15 cellular contexts compared by ENCODE assay signal in genomic region chr13:29763426-29764180, GRCh38.
DNase-seq lines count a peak whose midpoint lies in the region; ATAC-seq lines count a peak whose summit lies in the region.
"Had no signal": no experiment of that assay in that cellular context is flagged by ENCODE, and none has a peak within 500 bp of the region (broad histone marks: within the 10 kb centered on the region; RNA-seq: fewer than 3 reads in every experiment).

No MANE protein-coding gene starts in this region.

- peak overlapping the region; percentile 59 for H3K27ac Mint-ChIP-seq in activated CD8-positive, alpha-beta memory T cell treated with anti-CD3 and anti-CD28 coated beads, Interleukin-2, amount 10 ng/mL, durations not matched to agents 7 days and 5 days
- peak overlapping the region; percentile 70 to 72 for H3K27ac Mint-ChIP-seq in effector memory CD8-positive, alpha-beta T cell

- peaks cover 10% of the 10 kb centered on the region for H3K36me3 Mint-ChIP-seq in activated CD8-positive, alpha-beta memory T cell treated with anti-CD3 and anti-CD28 coated beads, Interleukin-2, amount 10 ng/mL, durations not matched to agents 7 days and 5 days
- peaks cover 20% of the 10 kb centered on the region for H3K36me3 Mint-ChIP-seq in effector memory CD8-positive, alpha-beta T cell (ENCODE audit: insufficient read depth)

- H3K4me3 Mint-ChIP-seq in activated CD8-positive, alpha-beta memory T cell treated with anti-CD3 and anti-CD28 coated beads, Interleukin-2, amount 10 ng/mL, durations not matched to agents 7 days and 5 days: no peak overlapping the region
- no peak overlapping the region for H3K4me3 Mint-ChIP-seq in effector memory CD8-positive, alpha-beta T cell
- H3K4me3 Mint-ChIP-seq: activated T-cell treated with anti-CD3 and anti-CD28 coated beads, Interleukin-2, amount 50 U/mL, for 4 hours had no signal

- H3K9me3 Mint-ChIP-seq in activated CD8-positive, alpha-beta memory T cell treated with anti-CD3 and anti-CD28 coated beads, Interleukin-2, amount 10 ng/mL, durations not matched to agents 7 days and 5 days (ENCODE audit: low read depth): peaks cover 5% of the 10 kb centered on the region
- H3K9me3 Mint-ChIP-seq in effector memory CD8-positive, alpha-beta T cell: peaks cover 0 to 5% of the 10 kb centered on the region in 2 donors

- peaks cover 32% of the 10 kb centered on the region for H3K4me1 Mint-ChIP-seq in activated CD8-positive, alpha-beta memory T cell treated with anti-CD3 and anti-CD28 coated beads, Interleukin-2, amount 10 ng/mL, durations not matched to agents 7 days and 5 days
- peaks cover 12 to 17% of the 10 kb centered on the region in 2 donors for H3K4me1 Mint-ChIP-seq in effector memory CD8-positive, alpha-beta T cell (ENCODE audit: low read depth in 2 of 2)

- DNase-seq in activated CD8-positive, alpha-beta memory T cell treated with anti-CD3 and anti-CD28 coated beads, Interleukin-2, amount 10 ng/mL, durations not matched to agents 7 days and 5 days: peak; percentile 55
- no peak for DNase-seq in activated CD8-positive, alpha-beta memory T cell treated with anti-CD3 and anti-CD28 coated beads for 24 hours
- DNase-seq in NCI-H748 (lab: John Stamatoyannopoulos, UW; ENCODE audit: unreplicated experiment) (peak; percentile 96), sciatic nerve (ENCODE audit: low spot score) (no peak), hepatic stellate cell (ENCODE audit: low spot score) (no peak), Kasumi-1 (lab: John Stamatoyannopoulos, UW) (no peak)
- DNase-seq in effector memory CD8-positive, alpha-beta T cell: no peak
- DNase-seq: activated T-cell treated with anti-CD3 and anti-CD28 coated beads, Interleukin-2, amount 50 U/mL, for 4 hours; glutamatergic neuron; mesenchymal stem cell; NCI-H1048; NCI-H2171; thyroid gland had no signal

- no peaks in the 10 kb centered on the region for H3K27me3 Mint-ChIP-seq in activated CD8-positive, alpha-beta memory T cell treated with anti-CD3 and anti-CD28 coated beads, Interleukin-2, amount 10 ng/mL, durations not matched to agents 7 days and 5 days
- H3K27me3 Mint-ChIP-seq in effector memory CD8-positive, alpha-beta T cell: no peaks in the 10 kb centered on the region

- ATAC-seq in activated CD8-positive, alpha-beta memory T cell treated with anti-CD3 and anti-CD28 coated beads, Interleukin-2, amount 10 ng/mL, durations not matched to agents 7 days and 5 days: peak; percentile 76
- ATAC-seq in effector memory CD8-positive, alpha-beta T cell (replicated peaks): peak; percentile 24
- peak; percentile 49 for ATAC-seq in sciatic nerve
- ATAC-seq in GM18519 (IDR thresholded peaks at IDR 0.05; ENCODE audit: low FRiP score, unreplicated experiment): no peak
- ATAC-seq: activated CD4-positive, CD25-positive, alpha-beta regulatory T cell treated with anti-CD3 and anti-CD28 coated beads, Interleukin-2, amount 50 U/mL, for 24 hours had no signal

- intact Hi-C loops in sciatic nerve (cut with DNase I): no loop called here

- CTCF ChIA-PET in activated CD8-positive, alpha-beta memory T cell treated with anti-CD3 and anti-CD28 coated beads, Interleukin-2, amount 10 ng/mL, durations not matched to agents 7 days and 5 days (lab: Charles Lee): interaction anchor here (1.2 to 13.0 kb wide), 5 partner anchors 8 to 369 kb away, joined by 3 to 224 read pairs (median 4); no protein-coding TSS in a partner anchor

Comparison
In these comparisons a context has a peak if more than half of its experiments do, and no peak if none do; other contexts are left out.
1. DNase-seq: peak in activated CD8-positive, alpha-beta memory T cell treated with anti-CD3 and anti-CD28 coated beads, Interleukin-2, amount 10 ng/mL, durations not matched to agents 7 days and 5 days (single experiment) and NCI-H748 (single experiment); none in activated CD8-positive, alpha-beta memory T cell treated with anti-CD3 and anti-CD28 coated beads for 24 hours (single experiment), effector memory CD8-positive, alpha-beta T cell (0 of 3), sciatic nerve (single experiment), hepatic stellate cell (single experiment) and Kasumi-1 (0 of 2).